19 cellular contexts compared by ENCODE assay signal in the genomic region with DNA sequence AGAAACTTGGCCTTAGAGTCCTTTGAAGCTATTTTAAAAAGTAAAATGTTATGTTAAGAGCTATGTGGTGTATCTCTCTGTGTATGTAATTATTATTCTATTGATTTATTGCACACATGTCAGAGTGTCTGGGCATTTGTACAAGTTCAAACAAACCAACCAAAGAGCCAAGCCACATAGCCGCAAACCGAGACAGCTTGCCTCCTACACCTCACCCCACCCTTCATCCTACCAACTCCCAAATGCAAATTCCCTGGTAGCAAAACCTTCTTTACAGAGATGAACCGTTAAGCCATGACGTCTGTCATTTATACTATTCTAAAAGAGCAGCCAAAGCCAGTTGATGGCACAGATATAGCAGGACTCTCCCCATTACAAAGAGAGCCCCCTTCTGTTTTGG.
DNase-seq lines count a peak whose midpoint lies in the region; ATAC-seq, FAIRE-seq and TF ChIP-seq lines count a peak whose summit lies in the region.
"Had no signal": no experiment of that assay in that cellular context is flagged by ENCODE, and none has a peak within 500 bp of the region (broad histone marks: within the 10 kb centered on the region; RNA-seq: fewer than 3 reads in every experiment).

No MANE protein-coding gene starts in this region.

- H3K9ac ChIP-seq in Karpas-422 (ENCODE audit: low read length) (no peak overlapping the region), astrocyte (ENCODE audit: low read length) (no peak overlapping the region)
- H3K9ac ChIP-seq: SK-N-SH had no signal

- ATAC-seq in HG03045 (IDR thresholded peaks at IDR 0.05; ENCODE audit: unreplicated experiment) (no peak), HG03196 (IDR thresholded peaks at IDR 0.05; ENCODE audit: unreplicated experiment) (no peak)

- WGBS in adrenal gland, 4 donors = 56 to 82% (median 76%) methylated on average over 4 of the region's 4 CpGs

- TF ChIP-seq POLR2A in adrenal gland (IDR thresholded peaks at IDR 0.05) = no peak

- H3K4me3 Mint-ChIP-seq in astrocyte (ENCODE audit: unreplicated experiment) = no peak overlapping the region
- H3K4me3 Mint-ChIP-seq: H9, IgD-negative memory B cell had no signal

- peaks cover 34% of the 10 kb centered on the region for H3K4me1 Mint-ChIP-seq in astrocyte (ENCODE audit: low read depth, unreplicated experiment)
- H3K4me1 Mint-ChIP-seq: IgD-negative memory B cell had no signal

- H2AFZ ChIP-seq in Karpas-422 (ENCODE audit: low read length) (no peak overlapping the region), astrocyte (ENCODE audit: low read depth, low read length) (no peak overlapping the region)

- peak; percentile 30 for DNase-seq in AG10803 (ENCODE audit: low read depth)
- peak; percentile 17 for DNase-seq in Karpas-422
- DNase-seq in astrocyte (ENCODE audit: low read depth) = peak; percentile 75
- DNase-seq in fibroblast of the aortic adventitia (ENCODE audit: low read depth) = peak; percentile 47
- no peak for DNase-seq in NCI-H1105 treated with DMSO at 0.1 percent for 48 hours (lab: John Stamatoyannopoulos, UW)
- no peak for DNase-seq in adrenal gland
- DNase-seq: DMS79 treated with DMSO at 0.1 percent for 48 hours, H9, NCI-H187 treated with DMSO at 0.1 percent for 48 hours, NCI-H446 treated with DMSO at 0.1 percent for 48 hours, NCI-H69, OCI-M1, SHP77 treated with DMSO at 0.1 percent for 48 hours, SK-N-SH, T-helper 1 cell had no signal

- H3K79me2 ChIP-seq in Karpas-422 (ENCODE audit: low read length) (no peaks in the 10 kb centered on the region), astrocyte (ENCODE audit: insufficient read depth, low read length) (no peaks in the 10 kb centered on the region)

- intact Hi-C loops in adrenal gland (cut with DNase I) = no loop called here

- no peak overlapping the region for H3K27ac Mint-ChIP-seq in astrocyte (ENCODE audit: unreplicated experiment)
- H3K27ac Mint-ChIP-seq: H9, IgD-negative memory B cell had no signal

- H3K36me3 ChIP-seq in Karpas-422 (ENCODE audit: insufficient read depth, low read length) (no peaks in the 10 kb centered on the region), astrocyte (ENCODE audit: insufficient read depth, low read length) (no peaks in the 10 kb centered on the region), adrenal gland (replicated peaks in 1 of 2) (no peaks in the 10 kb centered on the region)

- no peaks in the 10 kb centered on the region for H3K27me3 Mint-ChIP-seq in astrocyte (ENCODE audit: low read depth, unreplicated experiment)
- H3K27me3 Mint-ChIP-seq: IgD-negative memory B cell had no signal

- H3K9me3 ChIP-seq in Karpas-422 (ENCODE audit: low read length) (no peaks in the 10 kb centered on the region), astrocyte (ENCODE audit: insufficient read depth, low read depth, low read length) (no peaks in the 10 kb centered on the region), adrenal gland (replicated peaks in 1 of 3) (no peaks in the 10 kb centered on the region)
- H3K9me3 ChIP-seq: SK-N-SH had no signal

- no peak overlapping the region for H3K27ac ChIP-seq in Karpas-422 (ENCODE audit: low read length)
- no peak overlapping the region for H3K27ac ChIP-seq in astrocyte (ENCODE audit: low read depth, low read length)
- no peak overlapping the region for H3K27ac ChIP-seq in adrenal gland
- H3K27ac ChIP-seq: C4-2B had no signal

- H3K9me2 ChIP-seq in Karpas-422 (replicated peaks; ENCODE audit: insufficient read depth, low read length) = no peaks in the 10 kb centered on the region
- H3K9me2 ChIP-seq: SK-N-SH had no signal

- H3K27me3 ChIP-seq in Karpas-422 (ENCODE audit: low read length) = no peaks in the 10 kb centered on the region
- H3K27me3 ChIP-seq in astrocyte (ENCODE audit: insufficient read depth, low read length) = peaks cover 8% of the 10 kb centered on the region
- no peaks in the 10 kb centered on the region for H3K27me3 ChIP-seq in adrenal gland

- H3K36me3 Mint-ChIP-seq in astrocyte (ENCODE audit: low read depth, unreplicated experiment) = no peaks in the 10 kb centered on the region
- H3K36me3 Mint-ChIP-seq: IgD-negative memory B cell had no signal

- H4K20me1 ChIP-seq in Karpas-422 (ENCODE audit: insufficient read depth, low read depth, low read length) (no peaks in the 10 kb centered on the region), astrocyte (ENCODE audit: insufficient read depth, low read length) (no peaks in the 10 kb centered on the region)

- H3K4me1 ChIP-seq in Karpas-422 (ENCODE audit: low read length) (no peaks in the 10 kb centered on the region), astrocyte (ENCODE audit: insufficient read depth, low read length) (peaks cover 23% of the 10 kb centered on the region), adrenal gland (replicated peaks in 1 of 2) (peaks cover 0 to 9% of the 10 kb centered on the region in 2 donors)

- H3K4me2 ChIP-seq in Karpas-422 (ENCODE audit: low read depth, low read length, poor library complexity, severe bottlenecking) (no peak overlapping the region), astrocyte (ENCODE audit: low read length) (no peak overlapping the region)
- H3K4me2 ChIP-seq: SK-N-SH had no signal

- no peak for FAIRE-seq in astrocyte (lab: Jason Lieb, UNC)

- TF ChIP-seq CTCF in AG10803 (conservative IDR thresholded peaks at IDR 0.05; ENCODE audit: low read length) (no peak), astrocyte (IDR thresholded peaks at IDR 0.05; ENCODE audit: insufficient read depth, low read depth, low read length) (no peak), fibroblast of the aortic adventitia (IDR thresholded peaks at IDR 0.05; ENCODE audit: insufficient read depth, low read length) (no peak), adrenal gland (IDR thresholded peaks at IDR 0.05) (no peak)

- peaks cover 2% of the 10 kb centered on the region for H3K9me3 Mint-ChIP-seq in astrocyte (ENCODE audit: unreplicated experiment)
- H3K9me3 Mint-ChIP-seq: H9 had no signal

- H3K4me3 ChIP-seq in AG10803 (ENCODE audit: low read length) (no peak overlapping the region), Karpas-422 (ENCODE audit: low read length) (no peak overlapping the region), astrocyte (ENCODE audit: insufficient read depth, low read depth, low read length) (no peak overlapping the region), fibroblast of the aortic adventitia (ENCODE audit: low read depth, low read length) (no peak overlapping the region), adrenal gland (no peak overlapping the region)

Comparison
In these comparisons a context has a peak if more than half of its experiments do, and no peak if none do; other contexts are left out.
1. DNase-seq: peak in AG10803 (single experiment), Karpas-422 (single experiment), astrocyte (single experiment) and fibroblast of the aortic adventitia (single experiment); none in NCI-H1105 treated with DMSO at 0.1 percent for 48 hours (single experiment) and adrenal gland (0 of 7).